Comparison of ENCODE assay signal across 17 cellular contexts in genomic region chr7:47471358-47471703, GRCh38.
DNase-seq lines count a peak whose midpoint lies in the region; ATAC-seq and TF ChIP-seq lines count a peak whose summit lies in the region.
"Had no signal": no experiment of that assay in that cellular context is flagged by ENCODE, and none has a peak within 500 bp of the region (broad histone marks: within the 10 kb centered on the region; RNA-seq: fewer than 3 reads in every experiment).

No MANE protein-coding gene starts in this region.

- H3K36me3 Mint-ChIP-seq in nephron progenitor cell (ENCODE audit: low read depth), result peaks cover 23% of the 10 kb centered on the region
- H3K36me3 Mint-ChIP-seq in effector memory CD8-positive, alpha-beta T cell (ENCODE audit: insufficient read depth), result no peaks in the 10 kb centered on the region
- H3K36me3 Mint-ChIP-seq: activated naive CD4-positive, alpha-beta T cell treated with anti-CD3 and anti-CD28 coated beads, Interleukin-2, amount 50 U/mL, for 24 hours had no signal

- intact Hi-C loops in colonic mucosa (cut with DNase I), result no loop called here

- peaks cover 41% of the 10 kb centered on the region for H3K4me1 Mint-ChIP-seq in nephron progenitor cell
- no peaks in the 10 kb centered on the region for H3K4me1 Mint-ChIP-seq in effector memory CD8-positive, alpha-beta T cell (ENCODE audit: low read depth in 2 of 2)
- H3K4me1 Mint-ChIP-seq: activated naive CD4-positive, alpha-beta T cell treated with anti-CD3 and anti-CD28 coated beads, Interleukin-2, amount 50 U/mL, for 24 hours had no signal

- H3K4me3 ChIP-seq in HUES6 (ENCODE audit: low read depth, low read length) (no peak overlapping the region), colonic mucosa (no peak overlapping the region), upper lobe of left lung (no peak overlapping the region)

- peaks cover 14% of the 10 kb centered on the region for H3K9me3 Mint-ChIP-seq in nephron progenitor cell
- no peaks in the 10 kb centered on the region for H3K9me3 Mint-ChIP-seq in effector memory CD8-positive, alpha-beta T cell
- H3K9me3 Mint-ChIP-seq: activated B cell treated with CpG ODN at 0.5 μM for 24 hours; activated naive CD4-positive, alpha-beta T cell treated with anti-CD3 and anti-CD28 coated beads, Interleukin-2, amount 50 U/mL, for 24 hours had no signal

- H3K27ac Mint-ChIP-seq in nephron progenitor cell, result peak overlapping the region; percentile 29
- no peak overlapping the region for H3K27ac Mint-ChIP-seq in effector memory CD8-positive, alpha-beta T cell
- H3K27ac Mint-ChIP-seq: activated B cell treated with CpG ODN at 0.5 μM for 24 hours; activated naive CD4-positive, alpha-beta T cell treated with anti-CD3 and anti-CD28 coated beads, Interleukin-2, amount 50 U/mL, for 24 hours had no signal

- H3K27me3 ChIP-seq in HUES6 (ENCODE audit: control insufficient read depth, insufficient read depth, low read length), result no peaks in the 10 kb centered on the region
- no peaks in the 10 kb centered on the region for H3K27me3 ChIP-seq in colonic mucosa
- no peaks in the 10 kb centered on the region for H3K27me3 ChIP-seq in upper lobe of left lung

- H3K9me3 ChIP-seq in HUES6 (ENCODE audit: control insufficient read depth, insufficient read depth, low read depth, low read length), result no peaks in the 10 kb centered on the region
- no peaks in the 10 kb centered on the region for H3K9me3 ChIP-seq in colonic mucosa
- H3K9me3 ChIP-seq in upper lobe of left lung, result no peaks in the 10 kb centered on the region

- no peak overlapping the region for H3K4me3 Mint-ChIP-seq in nephron progenitor cell
- H3K4me3 Mint-ChIP-seq in effector memory CD8-positive, alpha-beta T cell, result no peak overlapping the region
- H3K4me3 Mint-ChIP-seq: activated B cell treated with CpG ODN at 0.5 μM for 24 hours; activated naive CD4-positive, alpha-beta T cell treated with anti-CD3 and anti-CD28 coated beads, Interleukin-2, amount 50 U/mL, for 24 hours; B cell; neural crest cell had no signal

- H3K9ac ChIP-seq in HUES6 (ENCODE audit: low read length), result peak overlapping the region; percentile 8
- peak overlapping the region in 1 of 2 donors; percentile 62 for H3K9ac ChIP-seq in colonic mucosa (ENCODE audit: low read depth in 2 of 2, low read length in 2 of 2)

- TF ChIP-seq POLR2A in upper lobe of left lung (IDR thresholded peaks at IDR 0.05), result no peak

- H3K36me3 ChIP-seq in HUES6 (ENCODE audit: control insufficient read depth, insufficient read depth, low read length), result no peaks in the 10 kb centered on the region
- H3K36me3 ChIP-seq in colonic mucosa, result no peaks in the 10 kb centered on the region
- H3K36me3 ChIP-seq in upper lobe of left lung, result no peaks in the 10 kb centered on the region

- DNase-seq in colonic mucosa, result no peak
- no peak for DNase-seq in nephron progenitor cell
- no peak for DNase-seq in upper lobe of left lung
- DNase-seq in NK-92 treated with Interleukin-12 subunit alpha and Interleukin-12 subunit beta, amount 100 ng/mL, for 24 hours (lab: John Stamatoyannopoulos, UW), result no peak
- no peak for DNase-seq in effector memory CD8-positive, alpha-beta T cell
- DNase-seq in islet precursor cell, result no peak
- DNase-seq: activated B cell treated with CpG ODN at 0.5 μM for 24 hours; activated CD8-positive, alpha-beta memory T cell treated with anti-CD3 and anti-CD28 coated beads for 24 hours; GDM1; GOT3; hippocampal formation; NCI-H82; T-helper 2 cell had no signal

- ATAC-seq in upper lobe of left lung (ENCODE audit: low FRiP score in 2 of 2), result no peak
- ATAC-seq in effector memory CD8-positive, alpha-beta T cell (replicated peaks), result no peak

- no peak for TF ChIP-seq CTCF in colonic mucosa (IDR thresholded peaks at IDR 0.05)
- TF ChIP-seq CTCF in nephron progenitor cell (IDR thresholded peaks at IDR 0.05), result no peak
- TF ChIP-seq CTCF in upper lobe of left lung (IDR thresholded peaks at IDR 0.05), result no peak

- H3K4me1 ChIP-seq in HUES6 (ENCODE audit: control insufficient read depth, insufficient read depth, low read length) (peaks cover 45% of the 10 kb centered on the region), colonic mucosa (peaks cover 4% of the 10 kb centered on the region), upper lobe of left lung (peaks cover 12 to 18% (median 16%) of the 10 kb centered on the region in 4 donors)

- no peak overlapping the region for H3K27ac ChIP-seq in HUES6 (ENCODE audit: low read depth, low read length)
- peak overlapping the region; percentile 43 for H3K27ac ChIP-seq in colonic mucosa
- H3K27ac ChIP-seq in upper lobe of left lung, result peak overlapping the region; percentile 12 to 48 (median 41)

- 86 to 88% methylated on average over 9 of the region's 9 CpGs for WGBS in upper lobe of left lung, 2 donors

- no peak for TF ChIP-seq EP300 in upper lobe of left lung (IDR thresholded peaks at IDR 0.05)

- peaks cover 4% of the 10 kb centered on the region for H3K27me3 Mint-ChIP-seq in nephron progenitor cell (ENCODE audit: low read depth, poor library complexity)
- no peaks in the 10 kb centered on the region for H3K27me3 Mint-ChIP-seq in effector memory CD8-positive, alpha-beta T cell
- H3K27me3 Mint-ChIP-seq: activated B cell treated with CpG ODN at 0.5 μM for 24 hours; activated naive CD4-positive, alpha-beta T cell treated with anti-CD3 and anti-CD28 coated beads, Interleukin-2, amount 50 U/mL, for 24 hours; B cell had no signal
